16 cellular contexts compared by ENCODE assay signal in genomic region chr6:39312912-39313525, GRCh38. TPM values are rescaled to one million over a fixed set of nuclear protein-coding genes. Genes with fewer than 3 reads are reported as not detected.
DNase-seq lines count a peak whose midpoint lies in the region; ATAC-seq, FAIRE-seq and TF ChIP-seq lines count a peak whose summit lies in the region.
"Had no signal": no experiment of that assay in that cellular context is flagged by ENCODE, and none has a peak within 500 bp of the region (broad histone marks: within the 10 kb centered on the region; RNA-seq: fewer than 3 reads in every experiment).

No MANE protein-coding gene starts in this region.

- peaks cover 5% of the 10 kb centered on the region; the same call in 1 of the 2 replicates for H4K20me1 ChIP-seq in HepG2 (ENCODE audit: insufficient read depth, low read length)
- H4K20me1 ChIP-seq in neural cell (ENCODE audit: insufficient read depth) = no peaks in the 10 kb centered on the region

- H3K27me3 ChIP-seq in liver (ENCODE audit: control insufficient read depth in 4 of 4, insufficient read depth in 4 of 4, low read length in 3 of 4) (peaks cover 0 to 6% (median 0%) of the 10 kb centered on the region in 4 donors), HepG2 (ENCODE audit: control insufficient read depth in 1 of 2, insufficient read depth in 2 of 2, low read length in 2 of 2) (peaks cover 7 to 40% of the 10 kb centered on the region in 2 experiments; a peak in 4 of 5 replicates), neural cell (ENCODE audit: insufficient read depth, low read depth, low read length) (peaks cover 48% of the 10 kb centered on the region)

- POLR2A ChIA-PET in HepG2 (lab: Yijun Ruan, JAX) = no interaction called here

- 7% methylated on average over 45 of the region's 45 CpGs for WGBS in liver
- WGBS in HepG2 (ENCODE audit: low lambda C conversion rate) = 22% methylated on average over 33 of the region's 45 CpGs

- H3K9me3 ChIP-seq in liver (ENCODE audit: control insufficient read depth in 4 of 4, low read length in 3 of 4) (no peaks in the 10 kb centered on the region), HepG2 (ENCODE audit: low read length) (no peaks in the 10 kb centered on the region), neural cell (ENCODE audit: low read length) (no peaks in the 10 kb centered on the region)

- peaks cover 0 to 20% (median 16%) of the 10 kb centered on the region in 4 donors for H3K4me1 ChIP-seq in liver (ENCODE audit: control insufficient read depth in 4 of 4, insufficient read depth in 4 of 4, low read length in 3 of 4)
- no peaks in the 10 kb centered on the region for H3K4me1 ChIP-seq in HepG2 (ENCODE audit: insufficient read depth, low read length)

- TF ChIP-seq EP300 in HepG2 (IDR thresholded peaks at IDR 0.05; ENCODE audit: low read depth in 2 of 2, low read length in 2 of 2) = no peak
- TF ChIP-seq EP300 in HepG2 (CRISPR knock-in tag; IDR thresholded peaks at IDR 0.05; ENCODE audit: borderline replicate concordance) = no peak
- TF ChIP-seq EP300 in neural cell (conservative IDR thresholded peaks at IDR 0.05; ENCODE audit: poor library complexity, severe bottlenecking) = no peak

- in situ Hi-C loops in HepG2 (cut with HindIII; ENCODE audit: extremely low pct_ligation_motif_present, low pct_unique_long_range_greater_than_20kb) = loop anchor here (5.0 kb wide), 1 partner anchor 441 kb away; no protein-coding TSS in a partner anchor

- H2AFZ ChIP-seq in HepG2 (ENCODE audit: low read length) = no peak overlapping the region
- H2AFZ ChIP-seq in neural cell (ENCODE audit: low read depth, low read length) = no peak overlapping the region

- TF ChIP-seq CTCF in liver (IDR thresholded peaks at IDR 0.05; ENCODE audit: low read depth, low read length, missing input control) (no peak), HepG2 (CRISPR knock-in tag; IDR thresholded peaks at IDR 0.05) (no peak), neural cell (IDR thresholded peaks at IDR 0.05; ENCODE audit: poor library complexity, severe bottlenecking) (no peak)

- intact Hi-C loops in HepG2 (cut with micrococcal nuclease; ENCODE audit: unreplicated experiment) = no loop called here
- intact Hi-C loops in Right ventricle myocardium superior (cut with DNase I) = no loop called here

- no TSS peak for BruUV-seq in HepG2 (replicated peaks; lab: Mats Ljungman, UMichigan)

- H3K36me3 ChIP-seq in liver (ENCODE audit: control insufficient read depth in 4 of 4, insufficient read depth in 3 of 4, low read depth in 1 of 4, low read length in 3 of 4) = no peaks in the 10 kb centered on the region
- H3K36me3 ChIP-seq in HepG2 (replicated peaks in 1 of 2; ENCODE audit: control insufficient read depth in 1 of 2, insufficient read depth in 2 of 2, low read length in 2 of 2) = no peaks in the 10 kb centered on the region
- H3K36me3 ChIP-seq in neural cell (ENCODE audit: insufficient read depth, low read length) = no peaks in the 10 kb centered on the region

- ATAC-seq in HepG2 (no peak), Right ventricle myocardium superior (ENCODE audit: poor library complexity) (no peak), HG03432 (IDR thresholded peaks at IDR 0.05; ENCODE audit: unreplicated experiment) (no peak)

- CTCF ChIA-PET in HepG2 (lab: Yijun Ruan, JAX; ENCODE audit: low intra/inter-chr PET ratio, low total read pairs) = no interaction called here

- no peaks in the 10 kb centered on the region for H3K9me2 ChIP-seq in neural cell (ENCODE audit: insufficient read depth, low read length)

- H3F3A ChIP-seq in neural cell (ENCODE audit: insufficient read depth, low read length, poor library complexity, severe bottlenecking) = no peaks in the 10 kb centered on the region

- TF ChIP-seq POLR2A in HepG2 (IDR thresholded peaks at IDR 0.05; ENCODE audit: insufficient read depth in 1 of 2, low read depth in 2 of 2, low read length in 2 of 2) = no peak

- TF ChIP-seq RAD21 in liver (IDR thresholded peaks at IDR 0.05) (no peak), HepG2 (CRISPR knock-in tag; IDR thresholded peaks at IDR 0.05) (no peak), neural cell (conservative IDR thresholded peaks at IDR 0.05) (no peak)

- H3K4me2 ChIP-seq in HepG2 (ENCODE audit: low read depth, low read length) (no peak overlapping the region), neural cell (ENCODE audit: low read length) (no peak overlapping the region)
- H3K4me2 ChIP-seq: KMS-11 had no signal

- no peak for FAIRE-seq in HepG2 (lab: Jason Lieb, UNC)
- FAIRE-seq: G401.6 had no signal

- H3K4me3 ChIP-seq in liver (ENCODE audit: low read depth in 1 of 3, low read length in 3 of 3) (peak overlapping the region in 1 of 3 donors; percentile 31), HepG2 (replicated peaks in 1 of 3; ENCODE audit: insufficient read depth in 1 of 3, low read depth in 2 of 3, low read length in 3 of 3) (no peak overlapping the region), neural cell (ENCODE audit: low read length) (peak overlapping the region; percentile 63)

- no peak overlapping the region for H3K27ac ChIP-seq in liver (ENCODE audit: low read depth in 1 of 2, low read length in 2 of 2)
- H3K27ac ChIP-seq in HepG2 (ENCODE audit: extremely low read length, insufficient read depth, low read length) = no peak overlapping the region
- no peak overlapping the region for H3K27ac ChIP-seq in neural cell (ENCODE audit: low read length)
- H3K27ac ChIP-seq: KMS-11, skin epidermis had no signal

- H3K9ac ChIP-seq in liver (ENCODE audit: low read depth in 1 of 2, low read length in 2 of 2) (no peak overlapping the region), HepG2 (ENCODE audit: insufficient read depth, low read depth, low read length) (no peak overlapping the region), neural cell (ENCODE audit: low read length) (peak overlapping the region; percentile 14)
- H3K9ac ChIP-seq: KMS-11 had no signal

- DNase-seq in HepG2 (ENCODE audit: low spot score) (no peak), Right ventricle myocardium superior (peak; percentile 54), NCI-H1048 (lab: John Stamatoyannopoulos, UW) (no peak), retina (no peak)
- DNase-seq in activated effector memory CD4-positive, alpha-beta T cell treated with anti-CD3 and anti-CD28 coated beads, Interleukin-2, amount 50 U/mL, for 16 hours = no peak
- DNase-seq: cerebellar nuclear complex, SHP77 treated with DMSO at 0.1 percent for 48 hours had no signal

- no peaks in the 10 kb centered on the region for H3K79me2 ChIP-seq in HepG2 (ENCODE audit: insufficient read depth, low read length)
- H3K79me2 ChIP-seq in neural cell (replicated peaks; ENCODE audit: insufficient read depth, low read length) = no peaks in the 10 kb centered on the region

RNA-seq across cellular contexts. Expression of gene KCNK17, which starts 1.2 kb away (rescaled TPM):
- total RNA-seq in liver (1 to 10 TPM in 1 of 2 donors, under 1 TPM in 1; 0.19 to 1.9 TPM), HepG2 (2016; rRNA removed; fragmentation: Illumina TruSeq; extraction: Trizol) (not detected in 2 replicates), Right ventricle myocardium superior (not detected)
- polyA plus RNA-seq in liver (under 1 TPM; 0.36 to 0.63 TPM), HepG2 (2011; rRNA removed) (not detected in 2 replicates), neural cell (0.67 TPM in 1 of 2 replicates, not detected in the other)
- not detected in 2 replicates for total RNA-seq in HepG2 (2016; cell fraction: cytosol; rRNA removed; fragmentation: Illumina TruSeq; extraction: Trizol; ENCODE audit: low read depth)
- not detected in 2 replicates for total RNA-seq in HepG2 (2016; cell fraction: insoluble cytoplasmic fraction; rRNA removed; fragmentation: Illumina TruSeq; extraction: Trizol)
- total RNA-seq in HepG2 (2016; cell fraction: membrane; rRNA removed; fragmentation: Illumina TruSeq; extraction: Trizol) = not detected in 2 replicates
- not detected in 2 replicates for total RNA-seq in HepG2 (2016; cell fraction: nucleus; rRNA removed; fragmentation: Illumina TruSeq; extraction: Trizol)
- polyA plus RNA-seq in HepG2 (2011; cell fraction: cytosol; rRNA removed) = not detected in 2 replicates
- polyA plus RNA-seq in HepG2 (2011; cell fraction: nucleus; rRNA removed) = not detected in 2 replicates
- polyA plus RNA-seq in HepG2 (2012) = not detected in 2 replicates
- polyA plus RNA-seq in HepG2 (2016; cell fraction: cytosol; fragmentation: Illumina TruSeq; extraction: Trizol; ENCODE audit: low read depth) = not detected in 2 replicates
- not detected in 2 replicates for polyA plus RNA-seq in HepG2 (2016; cell fraction: insoluble cytoplasmic fraction; fragmentation: Illumina TruSeq; extraction: Trizol; ENCODE audit: low read depth)
- polyA plus RNA-seq in HepG2 (2016; cell fraction: membrane; fragmentation: Illumina TruSeq; extraction: Trizol; ENCODE audit: low read depth) = not detected in 2 replicates
- polyA plus RNA-seq in HepG2 (2016; cell fraction: nucleus; fragmentation: Illumina TruSeq; extraction: Trizol; ENCODE audit: insufficient read depth, low read depth) = not detected in 2 replicates
- polyA minus RNA-seq in HepG2 (2011; rRNA and poly(A)+ RNA removed; ENCODE audit: low replicate concordance) = not detected in 2 replicates
- not detected in 2 replicates for polyA minus RNA-seq in HepG2 (2011; cell fraction: cytosol; rRNA and poly(A)+ RNA removed)
- not detected in 2 replicates for polyA minus RNA-seq in HepG2 (2011; cell fraction: nucleus; rRNA and poly(A)+ RNA removed)
- not detected in 2 replicates for polyA minus RNA-seq in neural cell
- total RNA-seq: activated T-helper 1 cell treated with anti-CD3 and anti-CD28 coated beads, Interleukin-12 subunit alpha, Interleukin-12 subunit beta, Interleukin-2, Interleukin-4 antibody, amounts not matched to agents 30 ng/mL and 10 ng/mL and 1 ng/mL, durations not matched to agents 14 hours and 24 hours and 36 hours; fibroblast of villous mesenchyme had no signal

RNA-seq across cellular contexts. Expression of gene KCNK16, which starts 9.5 kb away (rescaled TPM):
- total RNA-seq in liver = not detected
- polyA plus RNA-seq in liver = not detected
- not detected in 2 replicates for total RNA-seq in HepG2 (2016; rRNA removed; fragmentation: Illumina TruSeq; extraction: Trizol)
- total RNA-seq in HepG2 (2016; cell fraction: cytosol; rRNA removed; fragmentation: Illumina TruSeq; extraction: Trizol; ENCODE audit: low read depth) = not detected in 2 replicates
- not detected in 2 replicates for total RNA-seq in HepG2 (2016; cell fraction: insoluble cytoplasmic fraction; rRNA removed; fragmentation: Illumina TruSeq; extraction: Trizol)
- total RNA-seq in HepG2 (2016; cell fraction: membrane; rRNA removed; fragmentation: Illumina TruSeq; extraction: Trizol) = not detected in 2 replicates
- not detected in 2 replicates for total RNA-seq in HepG2 (2016; cell fraction: nucleus; rRNA removed; fragmentation: Illumina TruSeq; extraction: Trizol)
- polyA plus RNA-seq in HepG2 (2011; rRNA removed) = not detected in 2 replicates
- polyA plus RNA-seq in HepG2 (2011; cell fraction: cytosol; rRNA removed) = not detected in 2 replicates
- not detected in 2 replicates for polyA plus RNA-seq in HepG2 (2011; cell fraction: nucleus; rRNA removed)
- polyA plus RNA-seq in HepG2 (2012) = not detected in 2 replicates
- polyA plus RNA-seq in HepG2 (2016; cell fraction: cytosol; fragmentation: Illumina TruSeq; extraction: Trizol; ENCODE audit: low read depth) = not detected in 2 replicates
- polyA plus RNA-seq in HepG2 (2016; cell fraction: insoluble cytoplasmic fraction; fragmentation: Illumina TruSeq; extraction: Trizol; ENCODE audit: low read depth) = not detected in 2 replicates
- not detected in 2 replicates for polyA plus RNA-seq in HepG2 (2016; cell fraction: membrane; fragmentation: Illumina TruSeq; extraction: Trizol; ENCODE audit: low read depth)
- not detected in 2 replicates for polyA plus RNA-seq in HepG2 (2016; cell fraction: nucleus; fragmentation: Illumina TruSeq; extraction: Trizol; ENCODE audit: insufficient read depth, low read depth)
- not detected in 2 replicates for polyA minus RNA-seq in HepG2 (2011; rRNA and poly(A)+ RNA removed; ENCODE audit: low replicate concordance)
- not detected in 2 replicates for polyA minus RNA-seq in HepG2 (2011; cell fraction: cytosol; rRNA and poly(A)+ RNA removed)
- polyA minus RNA-seq in HepG2 (2011; cell fraction: nucleus; rRNA and poly(A)+ RNA removed) = not detected in 2 replicates
- total RNA-seq in Right ventricle myocardium superior = not detected
- not detected in 2 replicates for polyA plus RNA-seq in neural cell
- polyA minus RNA-seq in neural cell = not detected in 2 replicates
- total RNA-seq: activated T-helper 1 cell treated with anti-CD3 and anti-CD28 coated beads, Interleukin-12 subunit alpha, Interleukin-12 subunit beta, Interleukin-2, Interleukin-4 antibody, amounts not matched to agents 30 ng/mL and 10 ng/mL and 1 ng/mL, durations not matched to agents 14 hours and 24 hours and 36 hours; fibroblast of villous mesenchyme; mesenteric fat pad had no signal
